14 cellular contexts compared by ENCODE assay signal in the genomic region with DNA sequence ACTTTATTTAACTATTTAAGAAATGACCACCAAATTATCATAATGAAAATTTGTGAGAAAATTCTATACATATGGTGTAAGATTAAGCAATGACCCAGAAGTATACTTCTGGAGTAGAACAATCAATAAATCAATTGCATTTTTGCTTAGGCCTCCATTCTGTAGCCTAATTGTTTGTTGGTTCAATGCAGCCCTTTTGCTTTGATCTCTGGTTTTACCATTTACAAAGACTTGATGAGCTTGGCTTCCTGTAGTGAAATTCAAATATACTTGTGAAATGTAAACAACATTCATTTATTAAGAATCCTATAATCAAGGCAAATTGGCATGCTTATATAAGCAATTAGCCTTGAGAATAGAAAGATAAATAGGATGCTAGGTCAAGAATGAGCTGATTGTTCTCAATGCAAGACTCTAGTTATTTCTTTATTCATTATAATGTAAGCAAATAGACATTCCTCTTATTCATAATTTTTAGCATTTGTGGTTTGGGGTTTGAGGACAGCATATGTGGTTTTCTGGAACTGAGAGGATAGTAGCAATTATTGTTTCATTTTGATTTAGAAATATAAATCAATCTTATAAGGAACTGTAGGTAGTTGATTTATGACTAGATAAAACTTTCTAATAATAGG.
DNase-seq lines count a peak whose midpoint lies in the region; ATAC-seq and TF ChIP-seq lines count a peak whose summit lies in the region.
"Had no signal": no experiment of that assay in that cellular context is flagged by ENCODE, and none has a peak within 500 bp of the region (broad histone marks: within the 10 kb centered on the region; RNA-seq: fewer than 3 reads in every experiment).

No MANE protein-coding gene starts in this region.

- H3K27ac ChIP-seq in cingulate gyrus (ENCODE audit: low read depth, low read length), result peak overlapping the region; percentile 23
- H3K27ac ChIP-seq: SJSA1 had no signal

- no peak for ATAC-seq in SK-N-SH treated with all-trans-retinoic acid at 6 μM for 48 hours
- ATAC-seq: HCT116 had no signal

- DNase-seq in ELR (ENCODE audit: low read depth) (peak; percentile 27), NCI-H1417 (lab: John Stamatoyannopoulos, UW) (peak in 2 of 3 experiments; percentile 53 to 93), NCI-H69 (lab: John Stamatoyannopoulos, UW) (peak; percentile 87), NCI-H2227 treated with DMSO at 0.1 percent for 48 hours (lab: John Stamatoyannopoulos, UW) (no peak), globus pallidus (ENCODE audit: low spot score) (no peak)
- DNase-seq: CD4-positive, alpha-beta T cell; DND-41; NCI-H187; NCI-H345; T-helper 9 cell had no signal

TF ChIP-seq in SK-N-SH treated with all-trans-retinoic acid at 6 μM for 48 hours, 23 proteins besides CTCF, POLR2A, EP300 and RAD21:
- TF ChIP-seq, protein P1, sequence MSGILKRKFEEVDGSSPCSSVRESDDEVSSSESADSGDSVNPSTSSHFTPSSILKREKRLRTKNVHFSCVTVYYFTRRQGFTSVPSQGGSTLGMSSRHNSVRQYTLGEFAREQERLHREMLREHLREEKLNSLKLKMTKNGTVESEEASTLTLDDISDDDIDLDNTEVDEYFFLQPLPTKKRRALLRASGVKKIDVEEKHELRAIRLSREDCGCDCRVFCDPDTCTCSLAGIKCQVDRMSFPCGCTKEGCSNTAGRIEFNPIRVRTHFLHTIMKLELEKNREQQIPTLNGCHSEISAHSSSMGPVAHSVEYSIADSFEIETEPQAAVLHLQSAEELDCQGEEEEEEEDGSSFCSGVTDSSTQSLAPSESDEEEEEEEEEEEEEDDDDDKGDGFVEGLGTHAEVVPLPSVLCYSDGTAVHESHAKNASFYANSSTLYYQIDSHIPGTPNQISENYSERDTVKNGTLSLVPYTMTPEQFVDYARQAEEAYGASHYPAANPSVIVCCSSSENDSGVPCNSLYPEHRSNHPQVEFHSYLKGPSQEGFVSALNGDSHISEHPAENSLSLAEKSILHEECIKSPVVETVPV (CRISPR knock-in tag; IDR thresholded peaks at IDR 0.05), result no peak
- TF ChIP-seq OSR1 (CRISPR knock-in tag; IDR thresholded peaks at IDR 0.05) (no peak), CSDC2 (CRISPR knock-in tag; IDR thresholded peaks at IDR 0.05) (no peak), GLIS3 (CRISPR knock-in tag; IDR thresholded peaks at IDR 0.05) (no peak), ESRRG (CRISPR knock-in tag; IDR thresholded peaks at IDR 0.05) (no peak), TCF4 (CRISPR knock-in tag; IDR thresholded peaks at IDR 0.05; ENCODE audit: borderline replicate concordance) (no peak), ZNF70 (CRISPR knock-in tag; IDR thresholded peaks at IDR 0.05) (no peak), ISL1 (CRISPR knock-in tag; IDR thresholded peaks at IDR 0.05) (no peak)
- TF ChIP-seq, protein P2, sequence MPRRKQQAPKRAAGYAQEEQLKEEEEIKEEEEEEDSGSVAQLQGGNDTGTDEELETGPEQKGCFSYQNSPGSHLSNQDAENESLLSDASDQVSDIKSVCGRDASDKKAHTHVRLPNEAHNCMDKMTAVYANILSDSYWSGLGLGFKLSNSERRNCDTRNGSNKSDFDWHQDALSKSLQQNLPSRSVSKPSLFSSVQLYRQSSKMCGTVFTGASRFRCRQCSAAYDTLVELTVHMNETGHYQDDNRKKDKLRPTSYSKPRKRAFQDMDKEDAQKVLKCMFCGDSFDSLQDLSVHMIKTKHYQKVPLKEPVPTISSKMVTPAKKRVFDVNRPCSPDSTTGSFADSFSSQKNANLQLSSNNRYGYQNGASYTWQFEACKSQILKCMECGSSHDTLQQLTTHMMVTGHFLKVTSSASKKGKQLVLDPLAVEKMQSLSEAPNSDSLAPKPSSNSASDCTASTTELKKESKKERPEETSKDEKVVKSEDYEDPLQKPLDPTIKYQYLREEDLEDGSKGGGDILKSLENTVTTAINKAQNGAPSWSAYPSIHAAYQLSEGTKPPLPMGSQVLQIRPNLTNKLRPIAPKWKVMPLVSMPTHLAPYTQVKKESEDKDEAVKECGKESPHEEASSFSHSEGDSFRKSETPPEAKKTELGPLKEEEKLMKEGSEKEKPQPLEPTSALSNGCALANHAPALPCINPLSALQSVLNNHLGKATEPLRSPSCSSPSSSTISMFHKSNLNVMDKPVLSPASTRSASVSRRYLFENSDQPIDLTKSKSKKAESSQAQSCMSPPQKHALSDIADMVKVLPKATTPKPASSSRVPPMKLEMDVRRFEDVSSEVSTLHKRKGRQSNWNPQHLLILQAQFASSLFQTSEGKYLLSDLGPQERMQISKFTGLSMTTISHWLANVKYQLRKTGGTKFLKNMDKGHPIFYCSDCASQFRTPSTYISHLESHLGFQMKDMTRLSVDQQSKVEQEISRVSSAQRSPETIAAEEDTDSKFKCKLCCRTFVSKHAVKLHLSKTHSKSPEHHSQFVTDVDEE (CRISPR knock-in tag; IDR thresholded peaks at IDR 0.05), result no peak

Comparison
In these comparisons a context has a peak if more than half of its experiments do, and no peak if none do; other contexts are left out.
1. DNase-seq: peak in ELR (single experiment), NCI-H1417 (2 of 3) and NCI-H69 (single experiment); none in NCI-H2227 treated with DMSO at 0.1 percent for 48 hours (single experiment) and globus pallidus (single experiment).